ENCODE assay signal across 31 cellular contexts in the genomic region with DNA sequence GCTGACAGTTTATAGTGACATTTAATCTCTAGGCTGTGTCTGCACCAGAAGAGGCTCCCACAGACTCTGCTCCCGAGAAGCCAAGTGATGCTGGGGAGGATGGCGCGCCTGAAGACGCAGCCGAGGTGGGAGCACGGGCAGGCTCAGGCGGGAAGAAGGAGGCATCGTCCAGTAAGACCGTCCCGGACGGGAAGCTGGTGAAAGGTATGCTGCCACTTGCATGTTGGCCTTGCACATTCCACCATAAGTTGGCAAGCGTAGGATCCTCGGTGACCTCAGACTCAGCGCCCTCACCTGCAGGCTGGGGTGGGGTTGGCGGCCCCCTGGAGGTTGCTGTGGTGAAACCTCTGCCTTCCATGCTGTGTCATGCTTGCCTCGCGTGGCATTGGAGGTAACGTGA.
"Had no signal": no experiment of that assay in that cellular context is flagged by ENCODE, and none has a peak within 500 bp of the region (broad histone marks: within the 10 kb centered on the region; RNA-seq: fewer than 3 reads in every experiment).

No MANE protein-coding gene starts in this region.

- H3K9me3 Mint-ChIP-seq: activated B cell treated with CpG ODN at 0.5 μM for 24 hours; activated CD8-positive, alpha-beta T cell treated with anti-CD3 and anti-CD28 coated beads for 36 hours; activated T-cell treated with anti-CD3 and anti-CD28 coated beads, Interleukin-2, amount 50 U/mL, for 72 hours; central memory CD8-positive, alpha-beta T cell; T-cell; T-helper 1 cell treated with Interleukin-12 subunit alpha and Interleukin-12 subunit beta and Interleukin-4 antibody, amounts not matched to agents 30 μg/mL and 1 μg/mL, for 36 hours had no signal

- H3K4me3 Mint-ChIP-seq: activated B cell treated with CpG ODN at 0.5 μM for 24 hours; activated CD8-positive, alpha-beta T cell treated with anti-CD3 and anti-CD28 coated beads for 36 hours; activated naive CD8-positive, alpha-beta T cell; activated T-cell treated with anti-CD3 and anti-CD28 coated beads, Interleukin-2, amount 50 U/mL, for 72 hours; central memory CD8-positive, alpha-beta T cell; T-cell; T-helper 1 cell treated with Interleukin-12 subunit alpha and Interleukin-12 subunit beta and Interleukin-4 antibody, amounts not matched to agents 30 μg/mL and 1 μg/mL, for 36 hours had no signal

- H3K27me3 Mint-ChIP-seq: activated B cell treated with CpG ODN at 0.5 μM for 24 hours; activated CD8-positive, alpha-beta T cell treated with anti-CD3 and anti-CD28 coated beads for 36 hours; activated naive CD8-positive, alpha-beta T cell; central memory CD8-positive, alpha-beta T cell; T-cell had no signal

- H3K4me3 ChIP-seq: body of pancreas, breast epithelium, cardiac muscle cell, colonic mucosa, esophagus muscularis mucosa, gastrocnemius medialis had no signal

- H3K27ac ChIP-seq: body of pancreas, breast epithelium, cardiac muscle cell, colonic mucosa, esophagus muscularis mucosa, foreskin keratinocyte, gastrocnemius medialis, WERI-Rb-1 had no signal

- DNase-seq: activated B cell treated with CpG ODN at 0.5 μM for 24 hours; activated CD4-positive, alpha-beta T cell treated with anti-CD3 and anti-CD28 coated beads for 48 hours; activated CD4-positive, alpha-beta T cell treated with anti-CD3 and anti-CD28 coated beads, Interleukin-2, amount 50 U/mL, for 1 hour; activated CD4-positive, alpha-beta T cell treated with anti-CD3 and anti-CD28 coated beads, Interleukin-2, amount 50 U/mL, for 48 hours; activated CD8-positive, alpha-beta memory T cell treated with anti-CD3 and anti-CD28 coated beads for 24 hours; activated CD8-positive, alpha-beta T cell treated with anti-CD3 and anti-CD28 coated beads for 36 hours; activated effector memory CD4-positive, alpha-beta T cell treated with Interleukin-2 at 50 U/mL for 16 hours; activated gamma-delta T cell treated with Interleukin-2 at 50 U/mL for 16 hours; activated naive CD4-positive, alpha-beta T cell treated with anti-CD3 and anti-CD28 coated beads, Interleukin-2, amount 50 U/mL, for 16 hours; activated naive CD4-positive, alpha-beta T cell treated with Interleukin-2 at 50 U/mL for 16 hours; activated T-cell treated with anti-CD3 and anti-CD28 coated beads, Interleukin-2, amount 50 U/mL, for 72 hours; amniotic stem cell; aorta; body of pancreas; colonic mucosa; effector memory CD4-positive, alpha-beta T cell; erythroblast; foreskin keratinocyte; gastrocnemius medialis; hippocampal formation; SW 1271; T-cell; T-helper 9 cell; WERI-Rb-1 had no signal

- ATAC-seq: activated CD4-positive, CD25-positive, alpha-beta regulatory T cell treated with anti-CD3 and anti-CD28 coated beads, Interleukin-2, amount 50 U/mL, for 24 hours; activated CD8-positive, alpha-beta T cell treated with anti-CD3 and anti-CD28 coated beads for 36 hours; activated T-cell treated with anti-CD3 and anti-CD28 coated beads, Interleukin-2, amount 50 U/mL, for 72 hours; body of pancreas; foreskin keratinocyte; gastrocnemius medialis; T-cell had no signal

- H3K27ac Mint-ChIP-seq: activated B cell treated with CpG ODN at 0.5 μM for 24 hours; activated CD8-positive, alpha-beta T cell treated with anti-CD3 and anti-CD28 coated beads for 36 hours; activated naive CD8-positive, alpha-beta T cell; activated T-cell treated with anti-CD3 and anti-CD28 coated beads, Interleukin-2, amount 50 U/mL, for 72 hours; T-cell; T-helper 1 cell treated with Interleukin-12 subunit alpha and Interleukin-12 subunit beta and Interleukin-4 antibody, amounts not matched to agents 30 μg/mL and 1 μg/mL, for 36 hours had no signal

- H3K4me1 Mint-ChIP-seq: central memory CD8-positive, alpha-beta T cell had no signal

- H3K27me3 ChIP-seq: body of pancreas, breast epithelium, cardiac muscle cell, colonic mucosa, esophagus muscularis mucosa, foreskin keratinocyte, gastrocnemius medialis had no signal
